In the genomic region with DNA sequence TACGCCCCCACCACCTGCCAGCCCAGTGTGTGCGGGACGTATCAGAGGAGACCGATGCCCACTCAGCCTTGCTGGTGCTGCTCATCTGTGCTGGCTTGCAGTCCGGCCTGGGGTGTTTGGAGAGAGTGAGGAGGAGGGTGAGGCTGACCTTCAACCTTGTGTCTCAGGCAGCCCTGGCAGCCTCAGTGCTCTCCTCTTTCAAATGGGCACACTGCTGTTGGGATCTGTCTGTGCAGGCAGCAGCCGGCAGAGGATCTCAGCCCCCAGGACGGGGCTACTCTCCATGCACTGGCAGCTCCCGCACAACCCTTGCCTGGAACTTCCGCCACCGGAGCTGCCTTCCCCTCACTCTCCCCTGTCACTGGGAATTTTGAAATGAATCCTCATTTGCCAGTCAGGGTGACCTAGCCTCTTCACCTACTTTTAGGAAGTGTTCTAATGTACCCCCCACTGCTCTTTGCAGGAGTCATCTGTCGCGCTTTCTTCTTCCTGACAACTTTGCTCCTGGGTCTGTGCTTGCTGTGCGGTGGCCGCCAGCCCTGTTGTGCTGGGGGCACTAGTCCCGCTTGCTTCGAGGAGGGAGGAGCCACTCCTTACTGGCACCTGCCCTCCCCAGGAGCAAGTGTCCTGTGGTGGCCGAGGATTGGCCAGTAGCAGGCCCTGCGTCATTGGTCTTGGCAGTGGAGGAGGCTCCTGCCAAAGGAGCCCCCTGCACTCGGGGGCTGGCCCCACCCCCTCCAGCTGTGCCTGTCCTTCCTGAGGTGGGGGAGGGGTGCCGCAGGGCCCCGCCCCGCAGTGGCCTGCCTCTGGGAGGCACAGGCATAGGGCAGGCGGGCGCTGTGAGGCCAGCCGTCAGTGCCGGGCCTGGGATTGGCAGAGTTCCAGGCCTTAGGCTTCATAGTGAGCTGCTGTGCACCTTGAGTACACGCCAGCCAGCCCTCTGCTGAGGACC, we compare ENCODE assay signal across 8 cellular contexts. TPM values are rescaled to one million over a fixed set of nuclear protein-coding genes. Genes with fewer than 3 reads are reported as not detected.
A peak's percentile ranks its signal among the peaks of the same experiment; 100 is the strongest.
DNase-seq lines count a peak whose midpoint lies in the region; ATAC-seq and TF ChIP-seq lines count a peak whose summit lies in the region.

No MANE protein-coding gene starts in this region.

- H3K27me3 Mint-ChIP-seq in activated CD8-positive, alpha-beta T cell treated with anti-CD3 and anti-CD28 coated beads for 36 hours = no peaks in the 10 kb centered on the region
- H3K27me3 Mint-ChIP-seq in neural crest cell (ENCODE audit: low read depth) = no peaks in the 10 kb centered on the region

- CTCF ChIA-PET in activated CD8-positive, alpha-beta T cell treated with anti-CD3 and anti-CD28 coated beads for 36 hours (lab: Charles Lee) = interaction anchor here (1.0 to 2.3 kb wide), 2 partner anchors 8 to 28 kb away, joined by 3 to 7 read pairs; no protein-coding TSS in a partner anchor

- peaks cover 41% of the 10 kb centered on the region for H3K36me3 Mint-ChIP-seq in activated CD8-positive, alpha-beta T cell treated with anti-CD3 and anti-CD28 coated beads for 36 hours (ENCODE audit: low read depth)
- peaks cover 21% of the 10 kb centered on the region for H3K36me3 Mint-ChIP-seq in neural crest cell (ENCODE audit: low read depth)

- H3K4me3 Mint-ChIP-seq in activated CD8-positive, alpha-beta T cell treated with anti-CD3 and anti-CD28 coated beads for 36 hours = peak overlapping the region; percentile 89
- H3K4me3 Mint-ChIP-seq in neural crest cell = peak overlapping the region; percentile 11

- peaks cover 76% of the 10 kb centered on the region for H3K4me1 Mint-ChIP-seq in activated CD8-positive, alpha-beta T cell treated with anti-CD3 and anti-CD28 coated beads for 36 hours (ENCODE audit: low read depth)
- peaks cover 62% of the 10 kb centered on the region for H3K4me1 Mint-ChIP-seq in neural crest cell

- H3K27ac Mint-ChIP-seq in activated CD8-positive, alpha-beta T cell treated with anti-CD3 and anti-CD28 coated beads for 36 hours = peak overlapping the region; percentile 100
- peak overlapping the region; percentile 62 for H3K27ac Mint-ChIP-seq in neural crest cell (ENCODE audit: unreplicated experiment)

- no peak for TF ChIP-seq CTCF in activated CD8-positive, alpha-beta T cell treated with anti-CD3 and anti-CD28 coated beads for 36 hours (IDR thresholded peaks at IDR 0.05)
- no peak for TF ChIP-seq CTCF in neural crest cell (conservative IDR thresholded peaks at IDR 0.05)

- intact Hi-C loops in activated CD8-positive, alpha-beta T cell treated with anti-CD3 and anti-CD28 coated beads for 36 hours (cut with micrococcal nuclease) = no loop called here

- ATAC-seq in activated CD8-positive, alpha-beta T cell treated with anti-CD3 and anti-CD28 coated beads for 36 hours = peak; percentile 8
- ATAC-seq in HG03520 (IDR thresholded peaks at IDR 0.05; ENCODE audit: unreplicated experiment) = no peak
- ATAC-seq in GM19023 (IDR thresholded peaks at IDR 0.05; ENCODE audit: unreplicated experiment) = no peak
- ATAC-seq in HG03457 (IDR thresholded peaks at IDR 0.05; ENCODE audit: unreplicated experiment) = no peak

- peak; percentile 46 for DNase-seq in activated T-cell treated with anti-CD3 and anti-CD28 coated beads, Interleukin-2, amount 50 U/mL, for 1 hour
- DNase-seq in activated T-cell treated with anti-CD3 and anti-CD28 coated beads for 4 hours = no peak
- peak; percentile 49 for DNase-seq in activated CD8-positive, alpha-beta T cell treated with anti-CD3 and anti-CD28 coated beads for 36 hours
- DNase-seq in fibroblast of the conjunctiva (ENCODE audit: low read depth) = peak; percentile 27
- DNase-seq in neural crest cell (ENCODE audit: low read depth, low spot score) = peak; percentile 57

- POLR2A ChIA-PET in activated CD8-positive, alpha-beta T cell treated with anti-CD3 and anti-CD28 coated beads for 36 hours (lab: Charles Lee) = interaction anchor here (0.8 to 3.5 kb wide), 5 partner anchors 11 to 84 kb away, joined by 3 to 22 read pairs (median 3); a partner anchor contains a TSS

- H3K9me3 Mint-ChIP-seq in activated CD8-positive, alpha-beta T cell treated with anti-CD3 and anti-CD28 coated beads for 36 hours = no peaks in the 10 kb centered on the region
- peaks cover 7% of the 10 kb centered on the region for H3K9me3 Mint-ChIP-seq in neural crest cell

RNA-seq across cellular contexts. Expression of a gene that starts 53.4 kb away (rescaled TPM):
- 1 to 10 TPM; 3.4 to 4.9 TPM for total RNA-seq in activated CD8-positive, alpha-beta T cell treated with anti-CD3 and anti-CD28 coated beads for 36 hours
- 2.7 and 2.9 TPM in 2 replicates for total RNA-seq in neural crest cell

RNA-seq across cellular contexts. Expression of a gene that starts 54.1 kb away (rescaled TPM):
- total RNA-seq in activated CD8-positive, alpha-beta T cell treated with anti-CD3 and anti-CD28 coated beads for 36 hours = 100 to 1,000 TPM; 298 to 310 TPM
- 371 and 389 TPM in 2 replicates for total RNA-seq in neural crest cell

RNA-seq across cellular contexts. Expression of a gene that starts 56.5 kb away (rescaled TPM):
- 100 to 1,000 TPM; 132 to 136 TPM for total RNA-seq in activated CD8-positive, alpha-beta T cell treated with anti-CD3 and anti-CD28 coated beads for 36 hours
- 150 and 158 TPM in 2 replicates for total RNA-seq in neural crest cell
